7 cellular contexts compared by ENCODE assay signal in genomic region chr1:67607286-67607685, GRCh38.
"Had no signal": no experiment of that assay in that cellular context is flagged by ENCODE, and none has a peak within 500 bp of the region (broad histone marks: within the 10 kb centered on the region; RNA-seq: fewer than 3 reads in every experiment).

No MANE protein-coding gene starts in this region.

- H3K4me1 Mint-ChIP-seq: IgD-negative memory B cell had no signal

- H3K4me3 Mint-ChIP-seq: GM23338, H9, IgD-negative memory B cell had no signal

- H3K27ac Mint-ChIP-seq: GM23338, H9, IgD-negative memory B cell had no signal

- H3K9me3 Mint-ChIP-seq: GM23338, H9 had no signal

- FAIRE-seq: H1, H54, HepG2 had no signal

- DNase-seq: H9, HCEC 1CT had no signal

- ATAC-seq: GM23338, HepG2 had no signal

- H3K36me3 Mint-ChIP-seq: IgD-negative memory B cell had no signal
